In the genomic region with DNA sequence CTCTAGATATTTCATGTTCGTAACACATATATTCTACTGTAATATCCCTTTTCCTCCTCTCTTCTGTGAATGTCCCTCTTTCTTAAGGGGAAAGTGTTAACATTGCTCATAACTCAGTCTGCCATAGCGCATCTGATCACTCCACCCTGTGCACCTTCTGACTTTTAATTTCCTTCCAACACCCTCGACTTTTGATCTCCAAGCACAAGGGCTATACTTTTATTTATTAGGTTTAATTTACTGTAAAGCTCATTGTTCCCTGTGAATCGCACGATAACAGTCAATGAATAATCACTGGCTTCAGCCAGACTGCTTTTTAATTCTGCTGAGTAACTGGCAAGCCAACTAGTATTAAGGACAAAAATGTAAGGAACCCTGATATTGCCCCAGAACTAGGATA, we compare ENCODE assay signal across 28 cellular contexts. TPM values are rescaled to one million over a fixed set of nuclear protein-coding genes. Genes with fewer than 3 reads are reported as not detected.
DNase-seq lines count a peak whose midpoint lies in the region; ATAC-seq, FAIRE-seq and TF ChIP-seq lines count a peak whose summit lies in the region.
"Had no signal": no experiment of that assay in that cellular context is flagged by ENCODE, and none has a peak within 500 bp of the region (broad histone marks: within the 10 kb centered on the region; RNA-seq: fewer than 3 reads in every experiment).

No MANE protein-coding gene starts in this region.

- no peak overlapping the region for H3K9ac ChIP-seq in K562 (ENCODE audit: insufficient read depth in 1 of 2, low read depth in 2 of 2, low read length in 2 of 2)
- no peak overlapping the region for H3K9ac ChIP-seq in mesenchymal stem cell (ENCODE audit: low read length)
- H3K9ac ChIP-seq in smooth muscle cell (ENCODE audit: low read depth) = peak overlapping the region; percentile 93
- H3K9ac ChIP-seq: BLaER1 treated with 17β-estradiol and CSF1 and Interleukin-3, amounts not matched to agents 10 nM and 100 nM had no signal

- no peak overlapping the region for H3K18ac ChIP-seq in mesenchymal stem cell (ENCODE audit: low read depth in 1 of 2, low read length in 2 of 2)

- no peak for TF ChIP-seq EP300 in K562 (IDR thresholded peaks at IDR 0.05; ENCODE audit: low read length)

- FAIRE-seq in K562 (lab: Jason Lieb, UNC) (no peak), urothelium cell line (lab: Jason Lieb, UNC) (no peak)
- FAIRE-seq: endothelial cell of umbilical vein had no signal

- H2AFZ ChIP-seq in K562 (ENCODE audit: low read depth, low read length) (peak overlapping the region; percentile 27), mesenchymal stem cell (ENCODE audit: low read depth, low read length) (no peak overlapping the region), smooth muscle cell (ENCODE audit: low read depth) (no peak overlapping the region)
- H2AFZ ChIP-seq: GM23338 had no signal

- no peak overlapping the region for H3K27ac ChIP-seq in K562 (ENCODE audit: extremely low read depth, low read depth, low read length)
- peak overlapping the region; percentile 32 for H3K27ac ChIP-seq in mesenchymal stem cell (ENCODE audit: low read length, poor library complexity, severe bottlenecking)
- peak overlapping the region; percentile 98 for H3K27ac ChIP-seq in smooth muscle cell (ENCODE audit: low read depth)
- H3K27ac ChIP-seq: BLaER1 treated with 17β-estradiol and CSF1 and Interleukin-3, amounts not matched to agents 10 nM and 100 nM; body of pancreas; left lung; upper lobe of left lung had no signal

- POLR2A ChIA-PET in K562 (lab: Yijun Ruan, JAX) = interaction anchor here (0.6 to 1.2 kb wide), 4 partner anchors 16 to 62 kb away, joined by 3 to 4 read pairs (median 3); no protein-coding TSS in a partner anchor

- H4K20me1 ChIP-seq in K562 (replicated peaks; ENCODE audit: control insufficient read depth, insufficient read depth, low read length) (0 out of 2 replicates have a peak, but pooled peaks cover 6% of the 10 kb centered on the region), smooth muscle cell (ENCODE audit: low read depth) (peaks cover 22% of the 10 kb centered on the region)

- H4K91ac ChIP-seq in mesenchymal stem cell (ENCODE audit: low read length) = no peak overlapping the region

- H3K9me3 ChIP-seq in K562 (replicated peaks; ENCODE audit: control insufficient read depth, insufficient read depth, low read depth, low read length) (no peaks in the 10 kb centered on the region), mesenchymal stem cell (ENCODE audit: control insufficient read depth, low read length) (no peaks in the 10 kb centered on the region), smooth muscle cell (replicated peaks; ENCODE audit: low read depth) (no peaks in the 10 kb centered on the region)
- H3K9me3 ChIP-seq: BLaER1 treated with 17β-estradiol and CSF1 and Interleukin-3, amounts not matched to agents 10 nM and 100 nM; body of pancreas; left lung; upper lobe of left lung had no signal

- H3K4me1 ChIP-seq in K562 (replicated peaks in 1 of 2; ENCODE audit: control insufficient read depth in 2 of 2, insufficient read depth in 2 of 2, low read length in 2 of 2) (peaks cover 44 to 53% of the 10 kb centered on the region in 2 experiments), mesenchymal stem cell (ENCODE audit: control insufficient read depth, insufficient read depth, low read depth, low read length) (peaks cover 31% of the 10 kb centered on the region), smooth muscle cell (ENCODE audit: low read depth) (peaks cover 17% of the 10 kb centered on the region)

- H2AK5ac ChIP-seq in mesenchymal stem cell (ENCODE audit: low read length, severe bottlenecking) = peak overlapping the region; percentile 69

- WGBS in K562 (ENCODE audit: insufficient coverage, low coverage, missing lambda C conversion rate) = 62% methylated on average over 5 of the region's 5 CpGs
- WGBS in mesenchymal stem cell = 98% methylated on average over 4 of the region's 5 CpGs
- 50% methylated on average over 5 of the region's 5 CpGs for WGBS in smooth muscle cell (ENCODE audit: low lambda C conversion rate)

- no peak overlapping the region for H4K8ac ChIP-seq in mesenchymal stem cell (ENCODE audit: low read length)

- TF ChIP-seq RAD21 in K562 (CRISPR knock-in tag; conservative IDR thresholded peaks at IDR 0.05 in 1 of 2, IDR thresholded peaks at IDR 0.05 in 1 of 2) = no peak

- no peak overlapping the region for H3K23ac ChIP-seq in mesenchymal stem cell (ENCODE audit: low read length in 2 of 2)

- H3K9me1 ChIP-seq in K562 (ENCODE audit: control insufficient read depth, insufficient read depth, low read length) = peaks cover 2% of the 10 kb centered on the region

- ATAC-seq in K562 (no peak), GM21529 (IDR thresholded peaks at IDR 0.05; ENCODE audit: unreplicated experiment) (no peak)
- ATAC-seq: activated CD4-positive, CD25-positive, alpha-beta regulatory T cell treated with anti-CD3 and anti-CD28 coated beads, Interleukin-2, amount 50 U/mL, for 24 hours; body of pancreas; GM23338; left lung; naive thymus-derived CD8-positive, alpha-beta T cell; Right ventricle myocardium inferior; SK-N-SH treated with all-trans-retinoic acid at 6 μM for 48 hours; stimulated activated memory B cell treated with anti-CD40 and anti-IgM and Interleukin-4, amounts not matched to agents 10 μg/mL and 1 μg/mL and 100 μg/mL, for 72 hours; T-helper 17 cell had no signal

- H3K4me2 ChIP-seq in K562 (ENCODE audit: insufficient read depth, low read length) (no peak overlapping the region), mesenchymal stem cell (ENCODE audit: low read length, poor library complexity, severe bottlenecking) (no peak overlapping the region), smooth muscle cell (peak overlapping the region; percentile 90)
- H3K4me2 ChIP-seq: GM23338 had no signal

- peak overlapping the region; percentile 60 for H2BK15ac ChIP-seq in mesenchymal stem cell (ENCODE audit: low read depth, poor library complexity, severe bottlenecking)

- no TSS peak for BruUV-seq in K562 (replicated peaks; lab: Mats Ljungman, UMichigan)

- H3K36me3 ChIP-seq in K562 (ENCODE audit: control insufficient read depth, insufficient read depth, low read length) = peaks cover 6% of the 10 kb centered on the region; the same call in 1 of the 3 replicates
- no peaks in the 10 kb centered on the region for H3K36me3 ChIP-seq in mesenchymal stem cell (ENCODE audit: control insufficient read depth in 1 of 2, insufficient read depth in 2 of 2, low read depth in 1 of 2, low read length in 2 of 2)
- H3K36me3 ChIP-seq in smooth muscle cell (ENCODE audit: low read depth) = no peaks in the 10 kb centered on the region
- H3K36me3 ChIP-seq: left lung had no signal

- no peak for TF ChIP-seq POLR2A in K562 (conservative IDR thresholded peaks at IDR 0.05)

- H2BK120ac ChIP-seq in mesenchymal stem cell (ENCODE audit: low read depth, low read length) = no peak overlapping the region

- peak; percentile 35 for DNase-seq in HT-29 (ENCODE audit: low spot score)
- no peak for DNase-seq in K562 (ENCODE audit: extremely low read depth in 1 of 4, low spot score in 3 of 4)
- no peak for DNase-seq in mesenchymal stem cell
- DNase-seq in smooth muscle cell (lab: John Stamatoyannopoulos, UW; ENCODE audit: unreplicated experiment) = no peak
- no peak for DNase-seq in RPMI8226
- no peak for DNase-seq in NCI-H2081 (lab: John Stamatoyannopoulos, UW)
- no peak for DNase-seq in urothelium cell line (ENCODE audit: low spot score)
- DNase-seq: activated CD4-positive, alpha-beta T cell treated with anti-CD3 and anti-CD28 coated beads, Interleukin-2, amount 50 U/mL, for 48 hours; activated naive CD4-positive, alpha-beta T cell treated with Interleukin-2 at 50 U/mL for 16 hours; body of pancreas; cerebellar nuclear complex; COR-L47; left lung; naive thymus-derived CD8-positive, alpha-beta T cell; NCI-H1048; NCI-H446; NCI-H82; substantia nigra; T-helper 17 cell; upper lobe of left lung had no signal

- peaks cover 30% of the 10 kb centered on the region for H3F3A ChIP-seq in smooth muscle cell (ENCODE audit: low read depth)

- H3K14ac ChIP-seq in mesenchymal stem cell (ENCODE audit: low read length in 2 of 2) = no peak overlapping the region

- no peak overlapping the region for H3K4ac ChIP-seq in mesenchymal stem cell (ENCODE audit: low read depth in 1 of 2, low read length in 2 of 2)

- intact Hi-C loops in K562 (cut with micrococcal nuclease) = loop anchor here (10.0 kb wide), 1 partner anchor 112 kb away; no protein-coding TSS in a partner anchor

- no peak for TF ChIP-seq CTCF in K562 (IDR thresholded peaks at IDR 0.05 in 2 of 3, conservative IDR thresholded peaks at IDR 0.05 in 1 of 3; ENCODE audit: insufficient read depth in 2 of 3, low read depth in 1 of 3, low read length in 3 of 3)
- no peak for TF ChIP-seq CTCF in smooth muscle cell (IDR thresholded peaks at IDR 0.05; ENCODE audit: borderline replicate concordance, insufficient read depth, poor library complexity, severe bottlenecking)

- H3K27me3 ChIP-seq in K562 (ENCODE audit: control insufficient read depth in 2 of 2, insufficient read depth in 2 of 2, low read length in 2 of 2) (no peaks in the 10 kb centered on the region; a peak in 1 of 5 replicates), mesenchymal stem cell (ENCODE audit: control insufficient read depth in 1 of 2, insufficient read depth in 1 of 2, low read length in 2 of 2) (no peaks in the 10 kb centered on the region), smooth muscle cell (ENCODE audit: low read depth) (no peaks in the 10 kb centered on the region)
- H3K27me3 ChIP-seq: BLaER1 treated with 17β-estradiol and CSF1 and Interleukin-3, amounts not matched to agents 10 nM and 100 nM; body of pancreas; left lung; upper lobe of left lung had no signal

- no peak overlapping the region for H2BK5ac ChIP-seq in mesenchymal stem cell (ENCODE audit: low read depth, low read length, poor library complexity, severe bottlenecking)

- no peak overlapping the region for H3K4me3 ChIP-seq in K562
- H3K4me3 ChIP-seq in mesenchymal stem cell (ENCODE audit: insufficient read depth in 1 of 2, low read depth in 1 of 2, low read length in 2 of 2) = no peak overlapping the region
- no peak overlapping the region for H3K4me3 ChIP-seq in smooth muscle cell
- H3K4me3 ChIP-seq: BLaER1 treated with 17β-estradiol and CSF1 and Interleukin-3, amounts not matched to agents 10 nM and 100 nM; body of pancreas; GM23338; left lung; upper lobe of left lung had no signal

- H3K79me1 ChIP-seq in mesenchymal stem cell (replicated peaks; ENCODE audit: low read length, poor library complexity, severe bottlenecking) = peaks cover 2% of the 10 kb centered on the region

- in situ Hi-C loops in K562 (cut with MboI) = no loop called here

- H3K79me2 ChIP-seq in K562 (ENCODE audit: control insufficient read depth, insufficient read depth, low read length) = peaks cover 20% of the 10 kb centered on the region
- H3K79me2 ChIP-seq in smooth muscle cell (ENCODE audit: low read depth) = peaks cover 24% of the 10 kb centered on the region

- CTCF ChIA-PET in K562 (lab: Yijun Ruan, JAX; ENCODE audit: low intra/inter-chr PET ratio) = no interaction called here

- H2BK12ac ChIP-seq in mesenchymal stem cell (ENCODE audit: low read length in 2 of 2) = peak overlapping the region; percentile 69 to 99

RNA-seq across cellular contexts. Expression of gene ETS2, which starts 2.7 kb away (rescaled TPM):
- 171 and 172 TPM in 2 replicates for total RNA-seq in HT-29 (2014; rRNA removed; shearing (Covaris generic))
- 11.0 and 16.7 TPM in 2 replicates for total RNA-seq in K562 (2011; cell fraction: chromatin; rRNA removed; ENCODE audit: low replicate concordance)
- total RNA-seq in K562 (2011; cell fraction: nucleolus; rRNA removed) = 10.9 and 16.3 TPM in 2 replicates
- total RNA-seq in K562 (2011; cell fraction: nucleoplasm; rRNA removed) = 9.7 and 11.9 TPM in 2 replicates
- total RNA-seq in K562 (2014; rRNA removed) (12.2 and 13.1 TPM in 2 replicates), K562 (2014; rRNA removed; fragmentation: Illumina TruSeq; extraction: Trizol) (11.2 and 11.5 TPM in 2 replicates), K562 (2015; rRNA removed; fragmentation: Illumina TruSeq; extraction: Trizol) (14.0 and 15.4 TPM in 2 replicates), K562 (2021) (24.4 and 26.2 TPM in 2 replicates), smooth muscle cell (77.0 and 77.7 TPM in 2 replicates)
- polyA plus RNA-seq in K562 (2011; rRNA removed) (8.7 and 10.5 TPM in 2 replicates), K562 (2014; fragmentation: Illumina TruSeq; extraction: Trizol) (17.9 and 24.2 TPM in 2 replicates), K562 (2014; fragmentation: Nextera tagmentation; extraction: Ambion mirVana) (1 to 10 TPM; 1.7 to 2.2 TPM), K562 (2014; rRNA removed) (12.8 and 13.7 TPM in 2 replicates), smooth muscle cell (63.8 and 65.9 TPM in 2 replicates)
- 5.4 and 6.5 TPM in 2 replicates for polyA plus RNA-seq in K562 (2011; cell fraction: cytosol; rRNA removed)
- polyA plus RNA-seq in K562 (2011; cell fraction: nucleus; rRNA removed) = 17.0 and 22.9 TPM in 2 replicates
- 12.5 and 19.4 TPM in 2 replicates for polyA plus RNA-seq in K562 (2012)
- 6.7 and 7.2 TPM in 2 replicates for polyA minus RNA-seq in K562 (2011; rRNA and poly(A)+ RNA removed)
- 7.4 and 11.6 TPM in 2 replicates for polyA minus RNA-seq in K562 (2011; cell fraction: cytosol; rRNA and poly(A)+ RNA removed)
- 9.2 and 9.9 TPM in 2 replicates for polyA minus RNA-seq in K562 (2011; cell fraction: nucleus; rRNA and poly(A)+ RNA removed)
- polyA plus RNA-seq in mesenchymal stem cell (2013, experiment 1 of 2) = 85.3 TPM
- polyA plus RNA-seq in mesenchymal stem cell (2013, experiment 2 of 2) = 83.5 TPM
